ENCODE assay signal across 12 cellular contexts in the genomic region with DNA sequence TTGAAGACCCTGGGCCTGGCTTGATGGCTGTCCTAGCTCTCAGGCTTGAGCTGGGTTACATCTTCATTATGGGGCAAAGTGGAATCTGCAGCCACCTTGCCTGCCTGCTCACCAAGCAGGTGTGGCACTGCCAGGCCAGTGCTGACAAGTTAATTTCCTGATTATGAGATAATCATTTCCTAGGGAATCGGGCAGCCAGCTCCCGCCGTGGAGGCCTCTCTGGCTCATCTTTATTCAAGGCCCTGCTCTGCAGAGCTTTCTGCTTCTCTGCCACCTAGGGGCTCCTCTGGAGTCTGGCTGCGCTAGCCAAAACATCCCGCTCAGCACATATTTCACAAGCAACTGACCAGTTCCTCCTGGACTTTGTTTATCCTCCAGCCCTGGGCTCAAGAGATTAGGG. TPM values are rescaled to one million over a fixed set of nuclear protein-coding genes. Genes with fewer than 3 reads are reported as not detected.
DNase-seq lines count a peak whose midpoint lies in the region; ATAC-seq and TF ChIP-seq lines count a peak whose summit lies in the region.
"Had no signal": no experiment of that assay in that cellular context is flagged by ENCODE, and none has a peak within 500 bp of the region (broad histone marks: within the 10 kb centered on the region; RNA-seq: fewer than 3 reads in every experiment).

No MANE protein-coding gene starts in this region.

- H3K4me3 ChIP-seq in endodermal cell (ENCODE audit: low read length) = no peak overlapping the region

- DNase-seq in AG09319 (ENCODE audit: extremely low read depth, low read depth) (no peak), NCI-H526 treated with DMSO at 0.1 percent for 48 hours (lab: John Stamatoyannopoulos, UW) (peak; percentile 2), endodermal cell (no peak), lung microvascular endothelial cell (ENCODE audit: low read depth in 2 of 2) (peak; percentile 25 to 31), NCI-H1105 treated with DMSO at 0.1 percent for 48 hours (lab: John Stamatoyannopoulos, UW) (no peak)
- no peak for DNase-seq in activated naive CD4-positive, alpha-beta T cell treated with anti-CD3 and anti-CD28 coated beads, Interleukin-2, amount 50 U/mL, for 16 hours
- no peak for DNase-seq in stimulated activated CD4-positive, alpha-beta T cell treated with anti-CD3 and anti-CD28 coated beads, Interleukin-2, amount 100 ng/mL, for 48 hours
- DNase-seq: activated CD4-positive, alpha-beta T cell treated with anti-CD3 and anti-CD28 coated beads for 48 hours; anterior cingulate cortex; Caco-2 had no signal

- no peaks in the 10 kb centered on the region for H3K36me3 Mint-ChIP-seq in endodermal cell (ENCODE audit: low read depth)

- no peaks in the 10 kb centered on the region for H3K9me3 Mint-ChIP-seq in endodermal cell
- H3K9me3 Mint-ChIP-seq: stimulated activated naive CD8-positive, alpha-beta T cell treated with anti-CD3 and anti-CD28 coated beads, Interleukin-15, Interleukin-2, amounts not matched to agents 100 ng/mL and 50 ng/mL, for 24 hours had no signal

- no peaks in the 10 kb centered on the region for H3K27me3 Mint-ChIP-seq in endodermal cell (ENCODE audit: insufficient read depth)
- H3K27me3 Mint-ChIP-seq: stimulated activated naive CD8-positive, alpha-beta T cell treated with anti-CD3 and anti-CD28 coated beads, Interleukin-15, Interleukin-2, amounts not matched to agents 100 ng/mL and 50 ng/mL, for 24 hours had no signal

- H3K4me3 Mint-ChIP-seq in endodermal cell = no peak overlapping the region
- H3K4me3 Mint-ChIP-seq: stimulated activated naive CD8-positive, alpha-beta T cell treated with anti-CD3 and anti-CD28 coated beads, Interleukin-15, Interleukin-2, amounts not matched to agents 100 ng/mL and 50 ng/mL, for 24 hours had no signal

- no peaks in the 10 kb centered on the region for H3K9me3 ChIP-seq in endodermal cell (ENCODE audit: control insufficient read depth, low read length)
- H3K9me3 ChIP-seq: Caco-2 had no signal

- ATAC-seq in GM18858 (IDR thresholded peaks at IDR 0.05; ENCODE audit: unreplicated experiment) = no peak

- peaks cover 6% of the 10 kb centered on the region for H3K4me1 ChIP-seq in endodermal cell (ENCODE audit: control insufficient read depth, insufficient read depth, low read length)

- H3K4me1 Mint-ChIP-seq in endodermal cell = peaks cover 31% of the 10 kb centered on the region

- 86 to 96% methylated on average over 3 to 5 of the region's 5 CpGs for WGBS in endodermal cell (ENCODE audit: insufficient coverage in 1 of 2, insufficient read length in 1 of 2), 2 experiments

- H3K27ac Mint-ChIP-seq in endodermal cell = no peak overlapping the region
- H3K27ac Mint-ChIP-seq: stimulated activated naive CD8-positive, alpha-beta T cell treated with anti-CD3 and anti-CD28 coated beads, Interleukin-15, Interleukin-2, amounts not matched to agents 100 ng/mL and 50 ng/mL, for 24 hours had no signal

- no peaks in the 10 kb centered on the region for H3K36me3 ChIP-seq in endodermal cell (ENCODE audit: control insufficient read depth, insufficient read depth, low read length)

- H3K27ac ChIP-seq in endodermal cell (ENCODE audit: low read depth, low read length) = peak overlapping the region; percentile 67

- no peaks in the 10 kb centered on the region for H3K27me3 ChIP-seq in endodermal cell (ENCODE audit: control insufficient read depth, insufficient read depth, low read length, poor library complexity, severe bottlenecking)

- H3K9ac ChIP-seq in endodermal cell (ENCODE audit: extremely low read depth, low read length, poor library complexity, severe bottlenecking) = no peak overlapping the region

- TF ChIP-seq CTCF in AG09319 (IDR thresholded peaks at IDR 0.05; ENCODE audit: low read depth, low read length) (peak; percentile 34), endodermal cell (conservative IDR thresholded peaks at IDR 0.05) (peak; percentile 47)

RNA-seq across cellular contexts. Expression of a gene that starts 9.9 kb away (rescaled TPM):
- total RNA-seq in endodermal cell = 10 to 100 TPM; 21.3 to 31.8 TPM
- 92.7 TPM for polyA plus RNA-seq in endodermal cell (2013, experiment 1 of 2)
- polyA plus RNA-seq in endodermal cell (2013, experiment 2 of 2) = 93.8 TPM
- total RNA-seq in lung microvascular endothelial cell = 0.20 and 1.1 TPM in 2 replicates

RNA-seq across cellular contexts. Expression of a gene that starts 55.9 kb away (rescaled TPM):
- total RNA-seq in endodermal cell = 1 to 10 TPM; 4.4 to 5.5 TPM
- 7.9 TPM for polyA plus RNA-seq in endodermal cell (2013, experiment 1 of 2)
- polyA plus RNA-seq in endodermal cell (2013, experiment 2 of 2) = 6.8 TPM
- total RNA-seq in lung microvascular endothelial cell = 5.4 and 13.1 TPM in 2 replicates

RNA-seq across cellular contexts. Expression of a gene that starts 58.3 kb away (rescaled TPM):
- total RNA-seq in endodermal cell (10 to 100 TPM; 26.5 to 28.9 TPM), lung microvascular endothelial cell (27.0 and 36.9 TPM in 2 replicates)
- 25.5 TPM for polyA plus RNA-seq in endodermal cell (2013, experiment 1 of 2)
- 23.7 TPM for polyA plus RNA-seq in endodermal cell (2013, experiment 2 of 2)

Comparison
In these comparisons a context has a peak if more than half of its experiments do, and no peak if none do; other contexts are left out.
1. DNase-seq: peak in NCI-H526 treated with DMSO at 0.1 percent for 48 hours (single experiment) and lung microvascular endothelial cell (2 of 2); none in AG09319 (single experiment), endodermal cell (single experiment), NCI-H1105 treated with DMSO at 0.1 percent for 48 hours (single experiment), activated naive CD4-positive, alpha-beta T cell treated with anti-CD3 and anti-CD28 coated beads, Interleukin-2, amount 50 U/mL, for 16 hours (single experiment) and stimulated activated CD4-positive, alpha-beta T cell treated with anti-CD3 and anti-CD28 coated beads, Interleukin-2, amount 100 ng/mL, for 48 hours (0 of 2).
2. RNA of a gene that starts 9.9 kb away (total RNA-seq): 21.3 to 31.8 TPM in endodermal cell; 0.20 to 1.1 TPM in lung microvascular endothelial cell; every median in the first group is over 10 times any median in the second.